ENCODE assay signal across 9 cellular contexts in genomic region chr11:133082453-133082781, GRCh38.
DNase-seq lines count a peak whose midpoint lies in the region; ATAC-seq and TF ChIP-seq lines count a peak whose summit lies in the region.
"Had no signal": no experiment of that assay in that cellular context is flagged by ENCODE, and none has a peak within 500 bp of the region (broad histone marks: within the 10 kb centered on the region; RNA-seq: fewer than 3 reads in every experiment).

No MANE protein-coding gene starts in this region.

- peaks cover 25% of the 10 kb centered on the region for H3K27me3 ChIP-seq in adrenal gland

- TF ChIP-seq CTCF in adrenal gland (IDR thresholded peaks at IDR 0.05) = no peak
- no peak for TF ChIP-seq CTCF in nephron progenitor cell (IDR thresholded peaks at IDR 0.05)

- no peak overlapping the region for H3K27ac ChIP-seq in adrenal gland

- H3K36me3 ChIP-seq in adrenal gland (replicated peaks in 1 of 2) = no peaks in the 10 kb centered on the region

- H3K9me3 ChIP-seq in adrenal gland (replicated peaks in 1 of 3) = no peaks in the 10 kb centered on the region

- H3K27ac Mint-ChIP-seq in nephron progenitor cell = no peak overlapping the region
- H3K27ac Mint-ChIP-seq: T-helper 1 cell treated with Interleukin-12 subunit alpha and Interleukin-12 subunit beta and Interleukin-4 antibody, amounts not matched to agents 30 μg/mL and 1 μg/mL, for 36 hours had no signal

- H3K27me3 Mint-ChIP-seq in nephron progenitor cell (ENCODE audit: low read depth, poor library complexity) = peaks cover 86% of the 10 kb centered on the region

- no peaks in the 10 kb centered on the region for H3K36me3 Mint-ChIP-seq in nephron progenitor cell (ENCODE audit: low read depth)

- ATAC-seq in GM21723 (IDR thresholded peaks at IDR 0.05; ENCODE audit: unreplicated experiment) (peak; percentile 4), HG03139 (IDR thresholded peaks at IDR 0.05; ENCODE audit: unreplicated experiment) (no peak)

- intact Hi-C loops in adrenal gland (cut with DNase I) = loop anchor here (5.0 to 10.0 kb wide), 2 partner anchors 750 to 752 kb away; no protein-coding TSS in a partner anchor

- DNase-seq in DMS53 (lab: John Stamatoyannopoulos, UW) = peak; percentile 56
- no peak for DNase-seq in DMS53 treated with DMSO at 0.1 percent for 48 hours (lab: John Stamatoyannopoulos, UW; ENCODE audit: unreplicated experiment)
- DNase-seq in adrenal gland = peak in 6 of 7 donors; percentile 25 to 58 (median 45)
- DNase-seq in nephron progenitor cell = peak; percentile 62
- no peak for DNase-seq in NCI-H1694 (lab: John Stamatoyannopoulos, UW)
- no peak for DNase-seq in NCI-H1048 (lab: John Stamatoyannopoulos, UW)

- H3K4me3 Mint-ChIP-seq in nephron progenitor cell = no peak overlapping the region
- H3K4me3 Mint-ChIP-seq: T-helper 1 cell treated with Interleukin-12 subunit alpha and Interleukin-12 subunit beta and Interleukin-4 antibody, amounts not matched to agents 30 μg/mL and 1 μg/mL, for 36 hours had no signal

- no peak for TF ChIP-seq POLR2A in adrenal gland (IDR thresholded peaks at IDR 0.05)

- no peaks in the 10 kb centered on the region for H3K9me3 Mint-ChIP-seq in nephron progenitor cell
- H3K9me3 Mint-ChIP-seq: T-helper 1 cell treated with Interleukin-12 subunit alpha and Interleukin-12 subunit beta and Interleukin-4 antibody, amounts not matched to agents 30 μg/mL and 1 μg/mL, for 36 hours had no signal

- 10 to 11% methylated on average over 22 to 23 of the region's 23 CpGs; no CpG with 5 or more reads in 2 of the 4 donors for WGBS in adrenal gland, 4 donors

- no peaks in the 10 kb centered on the region for H3K4me1 Mint-ChIP-seq in nephron progenitor cell

- H3K4me3 ChIP-seq in adrenal gland = peak overlapping the region in 1 of 4 donors; percentile 55

- no peaks in the 10 kb centered on the region for H3K4me1 ChIP-seq in adrenal gland (replicated peaks in 1 of 2)

Comparison
In these comparisons a context has a peak if more than half of its experiments do, and no peak if none do; other contexts are left out.
1. DNase-seq: peak in DMS53 (single experiment), adrenal gland (6 of 7) and nephron progenitor cell (single experiment); none in DMS53 treated with DMSO at 0.1 percent for 48 hours (single experiment), NCI-H1694 (single experiment) and NCI-H1048 (single experiment).